In genomic region chr21:28953247-28953646, GRCh38 we compare ENCODE assay signal across 19 cellular contexts. TPM values are rescaled to one million over a fixed set of nuclear protein-coding genes. Genes with fewer than 3 reads are reported as not detected.
DNase-seq lines count a peak whose midpoint lies in the region; ATAC-seq lines count a peak whose summit lies in the region.
"Had no signal": no experiment of that assay in that cellular context is flagged by ENCODE, and none has a peak within 500 bp of the region (broad histone marks: within the 10 kb centered on the region; RNA-seq: fewer than 3 reads in every experiment).

No MANE protein-coding gene starts in this region.

- no peaks in the 10 kb centered on the region for H3K27me3 Mint-ChIP-seq in activated T-helper 17 cell treated with anti-CD3 and anti-CD28 coated beads, Interleukin-2, amount 50 U/mL, for 72 hours
- H3K27me3 Mint-ChIP-seq: activated B cell treated with CpG ODN at 0.5 μM for 24 hours; B cell; stimulated activated naive CD8-positive, alpha-beta T cell treated with anti-CD3 and anti-CD28 coated beads, Interleukin-15, Interleukin-2, amounts not matched to agents 100 ng/mL and 50 ng/mL, for 24 hours; type B pancreatic cell had no signal

- ATAC-seq in GM18519 (IDR thresholded peaks at IDR 0.05; ENCODE audit: low FRiP score, unreplicated experiment) = peak; percentile 69
- ATAC-seq in GM19463 (IDR thresholded peaks at IDR 0.05; ENCODE audit: unreplicated experiment) = peak; percentile 73
- peak; percentile 89 for ATAC-seq in HG02870 (IDR thresholded peaks at IDR 0.05; ENCODE audit: unreplicated experiment)
- ATAC-seq in activated T-helper 17 cell treated with anti-CD3 and anti-CD28 coated beads, Interleukin-2, amount 50 U/mL, for 72 hours (replicated peaks) = no peak

- no peak overlapping the region for H3K4me3 Mint-ChIP-seq in activated T-helper 17 cell treated with anti-CD3 and anti-CD28 coated beads, Interleukin-2, amount 50 U/mL, for 72 hours
- H3K4me3 Mint-ChIP-seq: activated B cell treated with CpG ODN at 0.5 μM for 24 hours; B cell; neural crest cell; stimulated activated naive CD8-positive, alpha-beta T cell treated with anti-CD3 and anti-CD28 coated beads, Interleukin-15, Interleukin-2, amounts not matched to agents 100 ng/mL and 50 ng/mL, for 24 hours; T-helper 1 cell treated with Interleukin-12 subunit alpha and Interleukin-12 subunit beta and Interleukin-4 antibody, amounts not matched to agents 30 μg/mL and 1 μg/mL, for 36 hours; type B pancreatic cell had no signal

- H3K4me1 Mint-ChIP-seq in activated T-helper 17 cell treated with anti-CD3 and anti-CD28 coated beads, Interleukin-2, amount 50 U/mL, for 72 hours = peaks cover 6% of the 10 kb centered on the region
- H3K4me1 Mint-ChIP-seq: B cell, neural crest cell had no signal

- DNase-seq in ureter (ENCODE audit: low spot score) (no peak), NCI-H1092 treated with DMSO at 0.1 percent for 48 hours (lab: John Stamatoyannopoulos, UW) (no peak)
- DNase-seq in stimulated activated naive CD4-positive, alpha-beta T cell treated with Interleukin-2 at 50 U/mL for 16 hours (lab: John Stamatoyannopoulos, UW) = no peak
- DNase-seq: activated B cell treated with CpG ODN at 0.5 μM for 24 hours; activated naive CD4-positive, alpha-beta T cell treated with anti-CD3 and anti-CD28 coated beads, Interleukin-2, amount 50 U/mL, for 16 hours; foreskin fibroblast; Karpas-422; NCI-H146; NCI-H446 treated with DMSO at 0.1 percent for 48 hours; SHP77 had no signal

- H3K27ac Mint-ChIP-seq in activated T-helper 17 cell treated with anti-CD3 and anti-CD28 coated beads, Interleukin-2, amount 50 U/mL, for 72 hours = peak overlapping the region; percentile 15
- H3K27ac Mint-ChIP-seq: activated B cell treated with CpG ODN at 0.5 μM for 24 hours; B cell; stimulated activated naive CD8-positive, alpha-beta T cell treated with anti-CD3 and anti-CD28 coated beads, Interleukin-15, Interleukin-2, amounts not matched to agents 100 ng/mL and 50 ng/mL, for 24 hours; T-helper 1 cell treated with Interleukin-12 subunit alpha and Interleukin-12 subunit beta and Interleukin-4 antibody, amounts not matched to agents 30 μg/mL and 1 μg/mL, for 36 hours; type B pancreatic cell had no signal

- peaks cover 98% of the 10 kb centered on the region for H3K36me3 Mint-ChIP-seq in activated T-helper 17 cell treated with anti-CD3 and anti-CD28 coated beads, Interleukin-2, amount 50 U/mL, for 72 hours (ENCODE audit: low read depth)

- no peaks in the 10 kb centered on the region for H3K9me3 Mint-ChIP-seq in activated T-helper 17 cell treated with anti-CD3 and anti-CD28 coated beads, Interleukin-2, amount 50 U/mL, for 72 hours
- H3K9me3 Mint-ChIP-seq: activated B cell treated with CpG ODN at 0.5 μM for 24 hours; neural crest cell; stimulated activated naive CD8-positive, alpha-beta T cell treated with anti-CD3 and anti-CD28 coated beads, Interleukin-15, Interleukin-2, amounts not matched to agents 100 ng/mL and 50 ng/mL, for 24 hours; T-helper 1 cell treated with Interleukin-12 subunit alpha and Interleukin-12 subunit beta and Interleukin-4 antibody, amounts not matched to agents 30 μg/mL and 1 μg/mL, for 36 hours; type B pancreatic cell had no signal

RNA-seq across cellular contexts. Expression of gene LTN1, which starts 39.4 kb away (rescaled TPM):
- 10 to 100 TPM; 33.0 to 42.3 TPM for total RNA-seq in activated T-helper 17 cell treated with anti-CD3 and anti-CD28 coated beads, Interleukin-2, amount 50 U/mL, for 72 hours
- 39.8 TPM for total RNA-seq in ureter
